In genomic region chr1:186282466-186282865, GRCh38 we compare ENCODE assay signal across 22 cellular contexts. TPM values are rescaled to one million over a fixed set of nuclear protein-coding genes. Genes with fewer than 3 reads are reported as not detected.
DNase-seq lines count a peak whose midpoint lies in the region; ATAC-seq and TF ChIP-seq lines count a peak whose summit lies in the region.
"Had no signal": no experiment of that assay in that cellular context is flagged by ENCODE, and none has a peak within 500 bp of the region (broad histone marks: within the 10 kb centered on the region; RNA-seq: fewer than 3 reads in every experiment).

No MANE protein-coding gene starts in this region.

- peak overlapping the region; percentile 59 for H3K27ac Mint-ChIP-seq in activated CD4-positive, alpha-beta T cell treated with anti-CD3 and anti-CD28 coated beads for 36 hours
- peak overlapping the region; percentile 85 for H3K27ac Mint-ChIP-seq in activated naive CD4-positive, alpha-beta T cell treated with anti-CD3 and anti-CD28 coated beads, Interleukin-2, amount 50 U/mL, for 24 hours
- peak overlapping the region; percentile 57 to 84 for H3K27ac Mint-ChIP-seq in activated naive CD4-positive, alpha-beta T cell treated with anti-CD3 and anti-CD28 coated beads, Interleukin-2, amount 50 U/mL, for 72 hours
- H3K27ac Mint-ChIP-seq: CD8-positive, alpha-beta memory T cell had no signal

- H3K4me3 Mint-ChIP-seq in activated CD4-positive, alpha-beta T cell treated with anti-CD3 and anti-CD28 coated beads for 36 hours: no peak overlapping the region
- peak overlapping the region; percentile 48 for H3K4me3 Mint-ChIP-seq in activated naive CD4-positive, alpha-beta T cell treated with anti-CD3 and anti-CD28 coated beads, Interleukin-2, amount 50 U/mL, for 24 hours
- H3K4me3 Mint-ChIP-seq: CD8-positive, alpha-beta memory T cell had no signal

- H3K36me3 Mint-ChIP-seq in activated CD4-positive, alpha-beta T cell treated with anti-CD3 and anti-CD28 coated beads for 36 hours (ENCODE audit: low read depth): peaks cover 4% of the 10 kb centered on the region
- H3K36me3 Mint-ChIP-seq in activated naive CD4-positive, alpha-beta T cell treated with anti-CD3 and anti-CD28 coated beads, Interleukin-2, amount 50 U/mL, for 24 hours: peaks cover 3% of the 10 kb centered on the region
- peaks cover 14 to 24% of the 10 kb centered on the region in 2 donors for H3K36me3 Mint-ChIP-seq in activated naive CD4-positive, alpha-beta T cell treated with anti-CD3 and anti-CD28 coated beads, Interleukin-2, amount 50 U/mL, for 72 hours
- H3K36me3 Mint-ChIP-seq: CD8-positive, alpha-beta memory T cell had no signal

- no peak overlapping the region for H3K4me3 ChIP-seq in right atrium auricular region

- POLR2A ChIA-PET in activated CD4-positive, alpha-beta T cell treated with anti-CD3 and anti-CD28 coated beads for 36 hours (lab: Charles Lee): no interaction called here

- ATAC-seq in activated CD4-positive, alpha-beta T cell treated with anti-CD3 and anti-CD28 coated beads for 36 hours: peak; percentile 37
- ATAC-seq in activated naive CD4-positive, alpha-beta T cell treated with anti-CD3 and anti-CD28 coated beads, Interleukin-2, amount 50 U/mL, for 72 hours: peak; percentile 43 to 51
- no peak for ATAC-seq in GM21529 (IDR thresholded peaks at IDR 0.05; ENCODE audit: unreplicated experiment)

- H3K27me3 Mint-ChIP-seq in activated CD4-positive, alpha-beta T cell treated with anti-CD3 and anti-CD28 coated beads for 36 hours: no peaks in the 10 kb centered on the region
- H3K27me3 Mint-ChIP-seq in activated naive CD4-positive, alpha-beta T cell treated with anti-CD3 and anti-CD28 coated beads, Interleukin-2, amount 50 U/mL, for 24 hours: no peaks in the 10 kb centered on the region

- no peaks in the 10 kb centered on the region for H3K9me3 ChIP-seq in right atrium auricular region
- H3K9me3 ChIP-seq: BE2C had no signal

- peaks cover 26% of the 10 kb centered on the region for H3K4me1 Mint-ChIP-seq in activated CD4-positive, alpha-beta T cell treated with anti-CD3 and anti-CD28 coated beads for 36 hours
- peaks cover 53% of the 10 kb centered on the region for H3K4me1 Mint-ChIP-seq in activated naive CD4-positive, alpha-beta T cell treated with anti-CD3 and anti-CD28 coated beads, Interleukin-2, amount 50 U/mL, for 24 hours
- H3K4me1 Mint-ChIP-seq: CD8-positive, alpha-beta memory T cell had no signal

- TF ChIP-seq CTCF in right atrium auricular region (IDR thresholded peaks at IDR 0.05): no peak

- intact Hi-C loops in activated CD4-positive, alpha-beta T cell treated with anti-CD3 and anti-CD28 coated beads for 36 hours (cut with DNase I, micrococcal nuclease): loop anchor here in 1 of 2 experiments (5.0 kb wide), 1 partner anchor 1055 kb away; no protein-coding TSS in a partner anchor

- H3K27ac ChIP-seq in right atrium auricular region: no peak overlapping the region
- H3K27ac ChIP-seq: RWPE1 had no signal

- no peaks in the 10 kb centered on the region for H3K27me3 ChIP-seq in right atrium auricular region

- no peaks in the 10 kb centered on the region for H3K4me1 ChIP-seq in right atrium auricular region
- H3K4me1 ChIP-seq: BE2C had no signal

- CTCF ChIA-PET in activated CD4-positive, alpha-beta T cell treated with anti-CD3 and anti-CD28 coated beads for 36 hours (lab: Charles Lee): interaction anchor here (1.4 to 2.3 kb wide), 2 partner anchors 14 to 22 kb away, joined by 5 to 6 read pairs; partner anchors contain the start of gene PRG4

- DNase-seq in activated CD4-positive, alpha-beta T cell treated with anti-CD3 and anti-CD28 coated beads for 36 hours: no peak
- DNase-seq in activated CD4-positive, alpha-beta T cell treated with anti-CD3 and anti-CD28 coated beads, Interleukin-2, amount 50 U/mL, for 4 hours: no peak
- no peak for DNase-seq in activated naive CD4-positive, alpha-beta T cell treated with anti-CD3 and anti-CD28 coated beads, Interleukin-2, amount 50 U/mL, for 16 hours
- DNase-seq in activated naive CD4-positive, alpha-beta T cell treated with anti-CD3 and anti-CD28 coated beads, Interleukin-2, amount 50 U/mL, for 72 hours (ENCODE audit: low spot score in 2 of 2): no peak
- no peak for DNase-seq in hepatic stellate cell (ENCODE audit: low spot score)
- DNase-seq in right atrium auricular region (ENCODE audit: low spot score): no peak
- DNase-seq: 8988T; BE2C; CD8-positive, alpha-beta memory T cell; DMS79 treated with DMSO at 0.1 percent for 48 hours; HCEC 1CT; MV-4-11; NCI-H1417 treated with DMSO at 0.1 percent for 48 hours; NCI-H1930; NCI-H2171; NCI-H446 treated with DMSO at 0.1 percent for 48 hours; NK-92 treated with Interleukin-12 subunit alpha and Interleukin-12 subunit beta, amount 100 ng/mL, for 24 hours; OCI-M1 had no signal

- H3K36me3 ChIP-seq in right atrium auricular region: no peaks in the 10 kb centered on the region
- H3K36me3 ChIP-seq: BE2C had no signal

- peaks cover 1% of the 10 kb centered on the region for H3K9me3 Mint-ChIP-seq in activated CD4-positive, alpha-beta T cell treated with anti-CD3 and anti-CD28 coated beads for 36 hours (ENCODE audit: low read depth)
- H3K9me3 Mint-ChIP-seq in activated naive CD4-positive, alpha-beta T cell treated with anti-CD3 and anti-CD28 coated beads, Interleukin-2, amount 50 U/mL, for 24 hours: peaks cover 8% of the 10 kb centered on the region
- H3K9me3 Mint-ChIP-seq in activated naive CD4-positive, alpha-beta T cell treated with anti-CD3 and anti-CD28 coated beads, Interleukin-2, amount 50 U/mL, for 72 hours: peaks cover 8 to 16% of the 10 kb centered on the region in 2 donors
- H3K9me3 Mint-ChIP-seq: CD8-positive, alpha-beta memory T cell had no signal

RNA-seq across cellular contexts. Expression of gene PRG4, which starts 13.6 kb away (rescaled TPM):
- 1 to 10 TPM; 7.0 to 8.5 TPM for total RNA-seq in activated CD4-positive, alpha-beta T cell treated with anti-CD3 and anti-CD28 coated beads for 36 hours
- total RNA-seq in activated naive CD4-positive, alpha-beta T cell treated with anti-CD3 and anti-CD28 coated beads, Interleukin-2, amount 50 U/mL, for 72 hours: 10 to 100 TPM; 31.0 to 40.8 TPM
- total RNA-seq in right atrium auricular region: 100 to 1,000 TPM; 105 to 346 TPM
- total RNA-seq: G401 had no signal
